ENCODE assay signal across 12 cellular contexts in the genomic region with DNA sequence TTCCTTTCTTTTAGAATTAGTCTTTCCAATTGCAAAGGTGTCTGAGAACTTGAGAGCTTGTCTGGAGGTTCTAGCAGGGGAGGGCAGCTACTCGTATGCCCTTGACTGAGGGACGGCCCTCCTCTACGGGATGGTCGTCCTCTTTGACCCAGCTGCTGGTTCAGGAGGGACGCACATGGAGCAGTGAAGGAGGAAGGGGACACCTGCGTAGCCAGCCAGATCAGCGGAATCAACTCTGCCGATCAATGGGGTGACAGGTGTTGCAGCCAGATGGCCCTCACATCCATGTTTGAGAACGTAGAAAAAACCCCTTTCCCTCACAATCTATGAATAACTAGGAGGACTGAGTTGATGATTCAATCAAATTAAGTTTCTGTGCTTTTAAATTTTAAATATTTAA. TPM values are rescaled to one million over a fixed set of nuclear protein-coding genes. Genes with fewer than 3 reads are reported as not detected.
DNase-seq lines count a peak whose midpoint lies in the region; ATAC-seq and TF ChIP-seq lines count a peak whose summit lies in the region.
"Had no signal": no experiment of that assay in that cellular context is flagged by ENCODE, and none has a peak within 500 bp of the region (broad histone marks: within the 10 kb centered on the region; RNA-seq: fewer than 3 reads in every experiment).

No MANE protein-coding gene starts in this region.

- no peaks in the 10 kb centered on the region for H3K9me3 ChIP-seq in WERI-Rb-1 (ENCODE audit: severe bottlenecking)
- H3K9me3 ChIP-seq in lower lobe of right lung, result no peaks in the 10 kb centered on the region
- H3K9me3 ChIP-seq in transverse colon, result no peaks in the 10 kb centered on the region

- no peak for TF ChIP-seq POLR2A in transverse colon (IDR thresholded peaks at IDR 0.05)

- H3K4me1 ChIP-seq in lower lobe of right lung (peaks cover 97% of the 10 kb centered on the region), transverse colon (peaks cover 46 to 96% (median 80%) of the 10 kb centered on the region in 4 donors)

- 79 to 88% methylated on average over 9 of the region's 9 CpGs for WGBS in transverse colon (ENCODE audit: low coverage in 1 of 2), 2 donors

- H3K27me3 Mint-ChIP-seq in activated T-cell treated with anti-CD3 and anti-CD28 coated beads, Interleukin-2, amount 50 U/mL, for 24 hours, result no peaks in the 10 kb centered on the region

- H3K27ac ChIP-seq in WERI-Rb-1, result peak overlapping the region; percentile 99
- H3K27ac ChIP-seq in lower lobe of right lung, result peak overlapping the region; percentile 84
- H3K27ac ChIP-seq in transverse colon, result peak overlapping the region; percentile 95 to 99 (median 98)

- peaks cover 53% of the 10 kb centered on the region for H3K36me3 Mint-ChIP-seq in activated T-cell treated with anti-CD3 and anti-CD28 coated beads, Interleukin-2, amount 50 U/mL, for 24 hours (ENCODE audit: low read depth)

- no peak overlapping the region for H3K4me3 ChIP-seq in WERI-Rb-1 (ENCODE audit: low read depth, low read length)
- H3K4me3 ChIP-seq in lower lobe of right lung, result no peak overlapping the region
- H3K4me3 ChIP-seq in transverse colon, result no peak overlapping the region

- H3K27me3 ChIP-seq in WERI-Rb-1 (ENCODE audit: insufficient read depth, low read depth, severe bottlenecking) (no peaks in the 10 kb centered on the region), lower lobe of right lung (ENCODE audit: low read depth) (no peaks in the 10 kb centered on the region), transverse colon (no peaks in the 10 kb centered on the region)

- H3K4me3 Mint-ChIP-seq in activated T-cell treated with anti-CD3 and anti-CD28 coated beads, Interleukin-2, amount 50 U/mL, for 24 hours, result no peak overlapping the region

- H3K9me3 Mint-ChIP-seq in activated T-cell treated with anti-CD3 and anti-CD28 coated beads, Interleukin-2, amount 50 U/mL, for 24 hours, result no peaks in the 10 kb centered on the region

- H3K4me1 Mint-ChIP-seq in activated T-cell treated with anti-CD3 and anti-CD28 coated beads, Interleukin-2, amount 50 U/mL, for 24 hours (ENCODE audit: low read depth), result peaks cover 41% of the 10 kb centered on the region

- DNase-seq in activated T-cell treated with anti-CD3 and anti-CD28 coated beads, Interleukin-2, amount 50 U/mL, for 24 hours, result no peak
- DNase-seq in activated T-cell treated with anti-CD3 and anti-CD28 coated beads for 4 hours (no peak), WERI-Rb-1 (peak; percentile 93), lower lobe of right lung (no peak), transverse colon (no peak)
- DNase-seq: activated CD4-positive, alpha-beta T cell treated with anti-CD3 and anti-CD28 coated beads for 48 hours; activated effector memory CD4-positive, alpha-beta T cell treated with Interleukin-2 at 50 U/mL for 16 hours; DND-41; erythroblast had no signal

- no peak for TF ChIP-seq CTCF in WERI-Rb-1 (IDR thresholded peaks at IDR 0.05; ENCODE audit: low read depth, low read length)
- TF ChIP-seq CTCF in lower lobe of right lung (IDR thresholded peaks at IDR 0.05), result no peak
- no peak for TF ChIP-seq CTCF in transverse colon (IDR thresholded peaks at IDR 0.05)

- in situ Hi-C loops in transverse colon (cut with MboI; ENCODE audit: low pct_ligation_motif_present in 1 of 4, low pct_unique_long_range_greater_than_20kb in 1 of 4, low sequenced_read_pairs in 3 of 4), result no loop called here

- no peak for TF ChIP-seq EP300 in transverse colon (IDR thresholded peaks at IDR 0.05; ENCODE audit: low read depth)

- ATAC-seq in lower lobe of right lung (no peak), HG03460 (IDR thresholded peaks at IDR 0.05; ENCODE audit: unreplicated experiment) (no peak), HG02885 (IDR thresholded peaks at IDR 0.05; ENCODE audit: poor library complexity, unreplicated experiment) (no peak)
- ATAC-seq in activated CD4-positive, CD25-positive, alpha-beta regulatory T cell treated with anti-CD3 and anti-CD28 coated beads, Interleukin-2, amount 50 U/mL, for 24 hours, result no peak

- peaks cover 63% of the 10 kb centered on the region for H3K36me3 ChIP-seq in WERI-Rb-1
- peaks cover 34% of the 10 kb centered on the region for H3K36me3 ChIP-seq in lower lobe of right lung
- H3K36me3 ChIP-seq in transverse colon, result peaks cover 0 to 8% (median 2%) of the 10 kb centered on the region in 4 donors

- intact Hi-C loops in lower lobe of right lung (cut with DNase I), result no loop called here
- intact Hi-C loops in transverse colon (cut with DNase I; ENCODE audit: low total_unique reads), result no loop called here

- peak overlapping the region; percentile 63 for H3K27ac Mint-ChIP-seq in activated T-cell treated with anti-CD3 and anti-CD28 coated beads, Interleukin-2, amount 50 U/mL, for 24 hours

RNA-seq across cellular contexts. Expression of a gene that starts 15.7 kb away (rescaled TPM):
- total RNA-seq in lower lobe of right lung, result not detected
- total RNA-seq in transverse colon, result not detected
